Comparison of ENCODE assay signal across 1 cellular context in genomic region chr19:9935409-9936062, GRCh38.
TF ChIP-seq lines count a peak whose summit lies in the region.

No MANE protein-coding gene starts in this region.

TF ChIP-seq in A549, 52 proteins besides CTCF, POLR2A, EP300 and RAD21 (continued from another document):
- TF ChIP-seq ESRRA (IDR thresholded peaks at IDR 0.05; ENCODE audit: borderline replicate concordance, low read length): no peak
- no peak for TF ChIP-seq CBX2 (IDR thresholded peaks at IDR 0.05; ENCODE audit: borderline replicate concordance, low read depth)
- no peak for TF ChIP-seq HDAC2 (IDR thresholded peaks at IDR 0.05)
